Comparison of ENCODE assay signal across 8 cellular contexts in genomic region chr20:62356948-62357667, GRCh38. TPM values are rescaled to one million over a fixed set of nuclear protein-coding genes. Genes with fewer than 3 reads are reported as not detected.
DNase-seq lines count a peak whose midpoint lies in the region; ATAC-seq and TF ChIP-seq lines count a peak whose summit lies in the region.

No MANE protein-coding gene starts in this region.

- peaks cover 20% of the 10 kb centered on the region for H3K4me1 ChIP-seq in parathyroid adenoma

- no peak overlapping the region for H3K4me2 ChIP-seq in parathyroid adenoma (ENCODE audit: low read length)

- DNase-seq in Calu3 (peak; percentile 95), SW480 (ENCODE audit: low spot score) (peak; percentile 74), fibroblast of mammary gland (ENCODE audit: low read depth) (peak; percentile 64), D341Med (ENCODE audit: low spot score) (no peak), globus pallidus (ENCODE audit: low spot score) (no peak)
- DNase-seq in activated CD4-positive, alpha-beta T cell treated with anti-CD3 and anti-CD28 coated beads for 1 hour = no peak

- H2AFZ ChIP-seq in parathyroid adenoma = no peak overlapping the region

- H3K4me3 ChIP-seq in fibroblast of mammary gland (ENCODE audit: control insufficient read depth, low read depth, low read length) = no peak overlapping the region
- H3K4me3 ChIP-seq in parathyroid adenoma (ENCODE audit: low read depth, low read length) = no peak overlapping the region

- H3K4me3 Mint-ChIP-seq in Calu3 (ENCODE audit: low read depth, unreplicated experiment) = peak overlapping the region; percentile 74

- peaks cover 94% of the 10 kb centered on the region for H3K36me3 Mint-ChIP-seq in Calu3 (ENCODE audit: insufficient read depth, unreplicated experiment)

- no peaks in the 10 kb centered on the region for H3K9me3 ChIP-seq in parathyroid adenoma (ENCODE audit: control insufficient read depth, low read length)

- H3K9ac ChIP-seq in parathyroid adenoma = no peak overlapping the region

- peak overlapping the region; percentile 79 for H3K27ac Mint-ChIP-seq in Calu3 (ENCODE audit: unreplicated experiment)

- no peak for ATAC-seq in HG02610 (IDR thresholded peaks at IDR 0.05; ENCODE audit: unreplicated experiment)

- TF ChIP-seq CTCF in Calu3 (IDR thresholded peaks at IDR 0.05; ENCODE audit: unreplicated experiment) (no peak), fibroblast of mammary gland (conservative IDR thresholded peaks at IDR 0.05; ENCODE audit: control insufficient read depth, insufficient read depth, low read depth, low read length) (no peak), parathyroid adenoma (IDR thresholded peaks at IDR 0.05) (no peak)

- no peaks in the 10 kb centered on the region for H3K36me3 ChIP-seq in parathyroid adenoma (ENCODE audit: control insufficient read depth, insufficient read depth, low read length)

- no peaks in the 10 kb centered on the region for H3K9me3 Mint-ChIP-seq in Calu3 (ENCODE audit: low read depth, unreplicated experiment)

- H3K4me1 Mint-ChIP-seq in Calu3 (ENCODE audit: low read depth, unreplicated experiment) = peaks cover 65% of the 10 kb centered on the region

- CTCF ChIA-PET in Calu3 (lab: Charles Lee) = interaction anchor here (0.6 to 1.5 kb wide), 3 partner anchors 9 to 55 kb away, joined by 3 to 5 read pairs (median 4); no protein-coding TSS in a partner anchor

- no peaks in the 10 kb centered on the region for H3K27me3 ChIP-seq in parathyroid adenoma (ENCODE audit: control insufficient read depth, insufficient read depth, low read length)

- BruUV-seq in Calu3 (replicated peaks; lab: Mats Ljungman, UMichigan) = no TSS peak

- intact Hi-C loops in Calu3 (cut with micrococcal nuclease; ENCODE audit: unreplicated experiment) = no loop called here

- peaks cover 2% of the 10 kb centered on the region for H3K79me2 ChIP-seq in parathyroid adenoma

- H3K27me3 Mint-ChIP-seq in Calu3 (ENCODE audit: unreplicated experiment) = no peaks in the 10 kb centered on the region

- peak overlapping the region; percentile 70 for H3K27ac ChIP-seq in parathyroid adenoma

RNA-seq across cellular contexts. Expression of gene LAMA5, which starts 10.0 kb away (rescaled TPM):
- total RNA-seq in Calu3 (2022) = 740 and 763 TPM in 2 replicates

RNA-seq across cellular contexts. Expression of gene RPS21, which starts 29.8 kb away (rescaled TPM):
- total RNA-seq in Calu3 (2022) = 1,920 and 1,936 TPM in 2 replicates

RNA-seq across cellular contexts. Expression of gene CABLES2, which starts 50.0 kb away (rescaled TPM):
- 12.2 and 13.6 TPM in 2 replicates for total RNA-seq in Calu3 (2022)

RNA-seq across cellular contexts. Expression of gene ADRM1, which starts 54.3 kb away (rescaled TPM):
- 222 and 227 TPM in 2 replicates for total RNA-seq in Calu3 (2022)

Comparison
In these comparisons a context has a peak if more than half of its experiments do, and no peak if none do; other contexts are left out.
1. DNase-seq: peak in Calu3 (single experiment), SW480 (single experiment) and fibroblast of mammary gland (single experiment); none in D341Med (single experiment), globus pallidus (single experiment) and activated CD4-positive, alpha-beta T cell treated with anti-CD3 and anti-CD28 coated beads for 1 hour (single experiment).